In the genomic region with DNA sequence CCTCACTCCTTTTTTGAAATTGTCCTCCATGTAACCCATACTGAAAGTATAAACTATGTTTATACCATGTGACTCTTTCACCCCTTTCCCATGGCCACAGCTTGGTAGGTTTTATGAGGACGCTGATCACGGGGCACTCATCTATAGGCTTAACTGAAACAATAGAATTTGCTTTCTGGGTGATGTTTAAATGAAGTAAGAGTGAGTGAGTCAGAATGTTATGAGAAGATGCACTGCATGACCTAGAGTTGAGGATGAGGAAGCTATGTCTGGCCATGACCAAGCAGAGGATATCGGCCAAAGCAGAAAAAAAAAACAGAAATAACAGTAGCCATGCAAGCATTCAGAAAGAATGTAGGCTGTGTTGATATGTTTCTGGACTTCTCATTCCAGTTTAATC, we compare ENCODE assay signal across 19 cellular contexts. TPM values are rescaled to one million over a fixed set of nuclear protein-coding genes. Genes with fewer than 3 reads are reported as not detected.
DNase-seq lines count a peak whose midpoint lies in the region; ATAC-seq, FAIRE-seq and TF ChIP-seq lines count a peak whose summit lies in the region.
"Had no signal": no experiment of that assay in that cellular context is flagged by ENCODE, and none has a peak within 500 bp of the region (broad histone marks: within the 10 kb centered on the region; RNA-seq: fewer than 3 reads in every experiment).

No MANE protein-coding gene starts in this region.

- H3K4me1 ChIP-seq in ACC112 (ENCODE audit: control insufficient read depth, insufficient read depth, low read length, unreplicated experiment): peaks cover 48% of the 10 kb centered on the region
- H3K4me1 ChIP-seq in esophagus squamous epithelium: no peaks in the 10 kb centered on the region
- H3K4me1 ChIP-seq: parathyroid adenoma had no signal

- peak; percentile 48 for FAIRE-seq in H54 (lab: Jason Lieb, UNC)
- peak; percentile 75 for FAIRE-seq in TTC549 (lab: Jason Lieb, UNC)

- no peak for TF ChIP-seq CTCF in fibroblast of pulmonary artery (IDR thresholded peaks at IDR 0.05; ENCODE audit: low read length, missing control alignments)
- no peak for TF ChIP-seq CTCF in esophagus squamous epithelium (IDR thresholded peaks at IDR 0.05)

- H3K36me3 ChIP-seq in ACC112 (ENCODE audit: insufficient read depth, low read length) (no peaks in the 10 kb centered on the region), esophagus squamous epithelium (no peaks in the 10 kb centered on the region)

- 65 to 69% methylated on average over 3 of the region's 3 CpGs for WGBS in esophagus squamous epithelium, 2 donors

- no peak overlapping the region for H3K4me3 ChIP-seq in ACC112 (ENCODE audit: low read depth, low read length)
- no peak overlapping the region for H3K4me3 ChIP-seq in fibroblast of pulmonary artery (replicated peaks; ENCODE audit: low read depth, low read length)
- no peak overlapping the region for H3K4me3 ChIP-seq in esophagus squamous epithelium
- H3K4me3 ChIP-seq: PC-9 had no signal

- H2AFZ ChIP-seq in ACC112 (ENCODE audit: low read length, unreplicated experiment): no peak overlapping the region
- H2AFZ ChIP-seq: parathyroid adenoma, PC-9 had no signal

- ATAC-seq in stimulated activated naive CD8-positive, alpha-beta T cell treated with anti-CD3 and anti-CD28 coated beads, Interleukin-15, Interleukin-2, amounts not matched to agents 100 U/mL and 50 U/mL, for 24 hours: no peak
- ATAC-seq: activated naive CD8-positive, alpha-beta T cell treated with anti-CD3 and anti-CD28 coated beads, Interleukin-2, amount 50 U/mL, for 24 hours; WTC11 had no signal

- H3K79me2 ChIP-seq in ACC112 (ENCODE audit: control insufficient read depth, insufficient read depth, low read length, unreplicated experiment): no peaks in the 10 kb centered on the region
- H3K79me2 ChIP-seq: parathyroid adenoma had no signal

- H3K27ac ChIP-seq in ACC112 (ENCODE audit: low read depth, low read length): peak overlapping the region; percentile 93
- H3K27ac ChIP-seq in esophagus squamous epithelium: no peak overlapping the region
- H3K27ac ChIP-seq: KMS-11, parathyroid adenoma, PC-9 had no signal

- DNase-seq in H54 (ENCODE audit: insufficient read length, low spot score): no peak
- DNase-seq in fibroblast of pulmonary artery (ENCODE audit: low read depth): peak; percentile 68
- no peak for DNase-seq in esophagus squamous epithelium (lab: John Stamatoyannopoulos, UW)
- no peak for DNase-seq in stimulated activated CD4-positive, alpha-beta T cell treated with anti-CD3 and anti-CD28 coated beads, Interleukin-12 subunit alpha, Interleukin-12 subunit beta, amount 100 ng/mL, for 4 hours
- DNase-seq in stimulated activated naive CD8-positive, alpha-beta T cell treated with anti-CD3 and anti-CD28 coated beads, Interleukin-15, Interleukin-2, amounts not matched to agents 100 U/mL and 50 U/mL, for 24 hours: no peak
- DNase-seq in NCI-H510A treated with DMSO at 0.1 percent for 48 hours (lab: John Stamatoyannopoulos, UW): no peak
- DNase-seq: activated naive CD8-positive, alpha-beta T cell treated with anti-CD3 and anti-CD28 coated beads, Interleukin-2, amount 50 U/mL, for 24 hours; Calu3; erythroblast; NCI-H146; NCI-H446; PC-9; stimulated activated naive CD4-positive, alpha-beta T cell; SW 1271 had no signal

- TF ChIP-seq POLR2A in H54 (IDR thresholded peaks at IDR 0.05; ENCODE audit: low read depth, low read length) (no peak), esophagus squamous epithelium (IDR thresholded peaks at IDR 0.05) (no peak)

- intact Hi-C loops in esophagus squamous epithelium (cut with DNase I): no loop called here

- no peaks in the 10 kb centered on the region for H3K27me3 ChIP-seq in ACC112 (ENCODE audit: insufficient read depth, low read length)
- no peaks in the 10 kb centered on the region for H3K27me3 ChIP-seq in esophagus squamous epithelium

- H3K9me3 ChIP-seq in esophagus squamous epithelium: no peaks in the 10 kb centered on the region

RNA-seq across cellular contexts. Expression of gene SCN1A, which starts 34.9 kb away (rescaled TPM):
- not detected for total RNA-seq in esophagus squamous epithelium
- total RNA-seq: Calu3, PC-9 had no signal
